In genomic region chr11:5923427-5923776, GRCh38 we compare ENCODE assay signal across 14 cellular contexts.
DNase-seq lines count a peak whose midpoint lies in the region; ATAC-seq and TF ChIP-seq lines count a peak whose summit lies in the region.
"Had no signal": no experiment of that assay in that cellular context is flagged by ENCODE, and none has a peak within 500 bp of the region (broad histone marks: within the 10 kb centered on the region; RNA-seq: fewer than 3 reads in every experiment).

No MANE protein-coding gene starts in this region.

- TF ChIP-seq CTCF in GM13977 (IDR thresholded peaks at IDR 0.05; ENCODE audit: extremely low read depth, insufficient read depth, missing control alignments): no peak

- in situ Hi-C loops in GM13977 (cut with MboI; ENCODE audit: low pct_unique_long_range_greater_than_20kb, low sequenced_read_pairs, unreplicated experiment): no loop called here

- peak; percentile 37 for ATAC-seq in GM18498 (IDR thresholded peaks at IDR 0.05; ENCODE audit: unreplicated experiment)
- peak; percentile 38 for ATAC-seq in GM19372 (IDR thresholded peaks at IDR 0.05; ENCODE audit: low read depth, unreplicated experiment)
- ATAC-seq in HG02642 (IDR thresholded peaks at IDR 0.05; ENCODE audit: poor library complexity, unreplicated experiment): peak; percentile 50
- ATAC-seq in HG03354 (IDR thresholded peaks at IDR 0.05; ENCODE audit: poor library complexity, severe bottlenecking, unreplicated experiment): peak; percentile 35

- DNase-seq in GM13977 (ENCODE audit: low spot score): no peak
- DNase-seq in NCI-H510A (lab: John Stamatoyannopoulos, UW): no peak
- DNase-seq in activated CD8-positive, alpha-beta memory T cell treated with anti-CD3 and anti-CD28 coated beads, Interleukin-2, amount 50 U/mL, for 4 hours: no peak
- DNase-seq in NCI-H2029 treated with DMSO at 0.1 percent for 48 hours (lab: John Stamatoyannopoulos, UW): no peak
- DNase-seq: activated CD8-positive, alpha-beta memory T cell treated with anti-CD3 and anti-CD28 coated beads, Interleukin-2, amount 10 ng/mL, durations not matched to agents 7 days and 5 days; adrenal gland; colonic mucosa; NCI-H1417 treated with DMSO at 0.1 percent for 48 hours; NCI-H748 treated with DMSO at 0.1 percent for 48 hours; T-helper 9 cell had no signal
